Comparison of ENCODE assay signal across 3 cellular contexts in the genomic region with DNA sequence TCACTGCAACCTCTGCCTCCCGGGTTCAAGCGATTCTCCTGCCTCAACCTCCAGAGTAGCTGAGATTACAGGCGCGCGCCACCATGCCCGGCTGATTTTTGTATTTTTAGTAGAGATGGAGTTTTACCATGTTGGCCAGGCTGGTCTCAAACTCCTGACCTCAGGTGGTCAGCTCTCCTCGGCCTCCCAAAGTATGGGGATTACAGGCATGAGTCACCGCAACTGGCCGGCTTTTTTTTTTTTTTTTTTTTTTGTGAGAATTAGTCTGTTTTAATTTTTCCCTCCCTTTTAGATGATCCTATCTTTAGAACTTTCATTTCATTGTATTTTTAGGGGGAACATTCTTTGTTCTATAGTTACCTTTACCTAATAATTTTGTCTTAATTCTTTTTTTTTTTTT.
TF ChIP-seq lines count a peak whose summit lies in the region.
"Not testable (repeated sequence)": the region's sequence is repeated elsewhere in the genome, so short reads cannot be mapped to it uniquely, and the experiment has no call there.

No MANE protein-coding gene starts in this region.

TF ChIP-seq in HEK293T, 16 proteins besides CTCF, POLR2A, EP300 and RAD21:
- TF ChIP-seq ZNF384 (IDR thresholded peaks at IDR 0.05): peak; percentile 36; the same call in 1 of the 2 replicates
TF ChIP-seq in HEK293T: peak in this region for 1; not testable (repeated sequence) for 15.

TF ChIP-seq in K562, 482 proteins besides CTCF, POLR2A, EP300 and RAD21:
- TF ChIP-seq JUND (IDR thresholded peaks at IDR 0.05; ENCODE audit: borderline replicate concordance, low read depth, low read length) (0 out of 2 replicates have a peak, but pooled peaks have one; percentile 28), ZNF384 (IDR thresholded peaks at IDR 0.05; ENCODE audit: low read depth, low read length) (peak; percentile 64)
- not testable (repeated sequence) for TF ChIP-seq JUND (tag; IDR thresholded peaks at IDR 0.05; ENCODE audit: borderline replicate concordance, low read depth, low read length)
- TF ChIP-seq, protein P1, sequence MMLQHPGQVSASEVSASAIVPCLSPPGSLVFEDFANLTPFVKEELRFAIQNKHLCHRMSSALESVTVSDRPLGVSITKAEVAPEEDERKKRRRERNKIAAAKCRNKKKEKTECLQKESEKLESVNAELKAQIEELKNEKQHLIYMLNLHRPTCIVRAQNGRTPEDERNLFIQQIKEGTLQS (IDR thresholded peaks at IDR 0.05): peak; percentile 49
- TF ChIP-seq, protein P1 (CRISPR knock-in tag; conservative IDR thresholded peaks at IDR 0.05): not testable (repeated sequence)

TF ChIP-seq in HepG2, 621 proteins besides CTCF, POLR2A, EP300 and RAD21:
- TF ChIP-seq FOSL2 (CRISPR knock-in tag; IDR thresholded peaks at IDR 0.05): peak; percentile 34; the same call in 1 of the 2 replicates
